Comparison of ENCODE assay signal across 10 cellular contexts in the genomic region with DNA sequence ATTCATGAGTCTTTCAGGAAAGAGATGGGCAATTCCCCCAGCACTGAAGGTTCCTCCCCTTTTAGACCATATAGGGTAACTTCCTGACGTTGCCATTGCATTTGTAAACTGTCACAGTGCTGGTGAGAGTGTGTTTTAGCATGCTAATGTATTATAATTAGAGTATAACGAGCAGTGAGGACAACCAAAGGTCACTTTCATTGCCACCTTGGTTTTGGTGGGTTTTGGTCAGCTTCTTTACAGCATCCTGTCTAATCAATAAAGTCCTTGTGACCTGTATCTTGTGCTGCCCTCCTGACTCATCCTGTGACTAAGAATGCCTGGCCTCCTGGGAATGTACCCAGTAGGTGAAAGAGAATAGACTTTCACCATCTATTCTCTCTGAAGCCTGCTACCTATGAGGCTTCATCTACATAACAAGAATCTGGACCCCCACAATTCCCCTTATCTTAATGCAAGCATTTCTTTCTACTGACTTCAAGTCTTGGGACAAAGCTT.
DNase-seq lines count a peak whose midpoint lies in the region; ATAC-seq and TF ChIP-seq lines count a peak whose summit lies in the region.
"Had no signal": no experiment of that assay in that cellular context is flagged by ENCODE, and none has a peak within 500 bp of the region (broad histone marks: within the 10 kb centered on the region; RNA-seq: fewer than 3 reads in every experiment).

No MANE protein-coding gene starts in this region.

- H3K9ac ChIP-seq in NT2/D1 (ENCODE audit: insufficient read length, low read depth): no peak overlapping the region

- no peaks in the 10 kb centered on the region for H3K36me3 Mint-ChIP-seq in HFFc6 (ENCODE audit: low read depth)
- no peaks in the 10 kb centered on the region for H3K36me3 Mint-ChIP-seq in T-cell
- H3K36me3 Mint-ChIP-seq: activated naive CD4-positive, alpha-beta T cell treated with anti-CD3 and anti-CD28 coated beads, Interleukin-2, amount 50 U/mL, for 24 hours had no signal

- H3K27me3 Mint-ChIP-seq in HFFc6 (ENCODE audit: insufficient read depth): no peaks in the 10 kb centered on the region; the same call in none of the 2 replicates
- H3K27me3 Mint-ChIP-seq in T-cell: no peaks in the 10 kb centered on the region
- H3K27me3 Mint-ChIP-seq: activated naive CD4-positive, alpha-beta T cell treated with anti-CD3 and anti-CD28 coated beads, Interleukin-2, amount 50 U/mL, for 24 hours had no signal

- peaks cover 18% of the 10 kb centered on the region for H3K4me1 ChIP-seq in NT2/D1 (ENCODE audit: insufficient read depth, insufficient read length)

- POLR2A ChIA-PET in T-cell (lab: Charles Lee): no interaction called here

- no peak for TF ChIP-seq CTCF in HFFc6 (IDR thresholded peaks at IDR 0.05)

- H3K36me3 ChIP-seq in NT2/D1 (ENCODE audit: insufficient read depth, insufficient read length, low read length): no peaks in the 10 kb centered on the region
- H3K36me3 ChIP-seq: HAP-1 had no signal

- ATAC-seq in GM18505 (IDR thresholded peaks at IDR 0.05; ENCODE audit: unreplicated experiment): peak; percentile 58
- no peak for ATAC-seq in T-cell (replicated peaks in 1 of 4)
- no peak for ATAC-seq in HG03025 (IDR thresholded peaks at IDR 0.05; ENCODE audit: low FRiP score, unreplicated experiment)

- CTCF ChIA-PET in T-cell (lab: Charles Lee): no interaction called here

- H3K27me3 ChIP-seq in NT2/D1 (ENCODE audit: insufficient read depth, insufficient read length): no peaks in the 10 kb centered on the region

- TF ChIP-seq POLR2A in GM18505 (IDR thresholded peaks at IDR 0.05; ENCODE audit: borderline replicate concordance, extremely low read depth, insufficient read depth, insufficient read length): no peak

- H3K9me3 Mint-ChIP-seq in HFFc6: no peaks in the 10 kb centered on the region
- H3K9me3 Mint-ChIP-seq in T-cell: no peaks in the 10 kb centered on the region
- H3K9me3 Mint-ChIP-seq: activated naive CD4-positive, alpha-beta T cell treated with anti-CD3 and anti-CD28 coated beads, Interleukin-2, amount 50 U/mL, for 24 hours had no signal

- H3K27ac Mint-ChIP-seq in HFFc6 (no peak overlapping the region), T-cell (no peak overlapping the region)

- H3K4me1 Mint-ChIP-seq in HFFc6 (ENCODE audit: low read depth) (peaks cover 49% of the 10 kb centered on the region), T-cell (no peaks in the 10 kb centered on the region)

- H3K4me3 Mint-ChIP-seq in HFFc6 (no peak overlapping the region), T-cell (no peak overlapping the region)
- H3K4me3 Mint-ChIP-seq: activated naive CD4-positive, alpha-beta T cell treated with anti-CD3 and anti-CD28 coated beads, Interleukin-2, amount 50 U/mL, for 24 hours had no signal

- no peak overlapping the region for H3K4me3 ChIP-seq in NT2/D1 (ENCODE audit: insufficient read length, low read depth)
- H3K4me3 ChIP-seq: HAP-1 had no signal

- DNase-seq in HFFc6: peak; percentile 30
- peak; percentile 87 for DNase-seq in NT2/D1 (ENCODE audit: low read depth, low spot score)
- DNase-seq in glomerular visceral epithelial cell (ENCODE audit: extremely low spot score): peak; percentile 40
- no peak for DNase-seq in T-cell
- no peak for DNase-seq in NCI-H1048 (lab: John Stamatoyannopoulos, UW)
- no peak for DNase-seq in GOT3 (lab: John Stamatoyannopoulos, UW)

- H3K9me3 ChIP-seq in NT2/D1 (ENCODE audit: insufficient read depth, low read length): no peaks in the 10 kb centered on the region
- H3K9me3 ChIP-seq: HAP-1 had no signal

Comparison
In these comparisons a context has a peak if more than half of its experiments do, and no peak if none do; other contexts are left out.
1. DNase-seq: peak in HFFc6 (single experiment), NT2/D1 (single experiment) and glomerular visceral epithelial cell (single experiment); none in T-cell (0 of 34), NCI-H1048 (single experiment) and GOT3 (single experiment).